24 cellular contexts compared by ENCODE assay signal in the genomic region with DNA sequence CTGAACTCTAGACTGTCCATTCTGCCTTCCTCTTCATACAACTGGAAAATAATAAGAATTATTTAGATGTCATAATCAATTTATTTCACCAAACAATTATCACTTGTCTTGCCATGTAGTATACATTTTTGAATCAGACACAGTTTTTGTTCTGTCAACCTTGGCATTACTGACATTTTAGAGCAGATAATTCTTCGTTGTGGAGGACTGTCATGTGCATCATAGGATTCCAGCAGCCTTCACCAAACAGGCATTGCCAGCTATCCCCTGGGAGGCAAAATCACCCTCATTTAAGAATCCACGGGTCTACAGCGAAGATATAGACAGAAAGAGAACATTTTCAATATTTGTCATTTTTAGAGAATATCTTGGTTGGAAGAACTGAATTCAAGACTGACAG.
"Had no signal": no experiment of that assay in that cellular context is flagged by ENCODE, and none has a peak within 500 bp of the region (broad histone marks: within the 10 kb centered on the region; RNA-seq: fewer than 3 reads in every experiment).

No MANE protein-coding gene starts in this region.

- H3K4me3 ChIP-seq: colonic mucosa, coronary artery, dorsolateral prefrontal cortex, esophagus muscularis mucosa, esophagus squamous epithelium, gastrocnemius medialis, gastroesophageal sphincter, heart left ventricle, heart right ventricle had no signal

- H3K9me3 Mint-ChIP-seq: dendritic cell treated with granulocyte-macrophage colony-stimulating factor and Interleukin-4, amounts not matched to agents 40 ng/mL and 50 ng/mL, for 4 days; effector memory CD8-positive, alpha-beta T cell; endodermal cell had no signal

- H3K27me3 ChIP-seq: colonic mucosa, dorsolateral prefrontal cortex, esophagus muscularis mucosa, esophagus squamous epithelium, foreskin keratinocyte, gastrocnemius medialis, gastroesophageal sphincter, heart left ventricle, heart right ventricle had no signal

- ATAC-seq: gastroesophageal sphincter had no signal

- H3K4me1 ChIP-seq: colonic mucosa, esophagus muscularis mucosa, esophagus squamous epithelium, foreskin keratinocyte, gastroesophageal sphincter had no signal

- H3K27me3 Mint-ChIP-seq: dendritic cell treated with granulocyte-macrophage colony-stimulating factor and Interleukin-4, amounts not matched to agents 40 ng/mL and 50 ng/mL, for 4 days; effector memory CD8-positive, alpha-beta T cell had no signal

- H3K36me3 ChIP-seq: colonic mucosa had no signal

- H3K27ac ChIP-seq: colonic mucosa, coronary artery, epithelial cell of prostate, esophagus muscularis mucosa, esophagus squamous epithelium, foreskin keratinocyte, gastrocnemius medialis, gastroesophageal sphincter, heart left ventricle, heart right ventricle had no signal

- H3K27ac Mint-ChIP-seq: dendritic cell treated with granulocyte-macrophage colony-stimulating factor and Interleukin-4, amounts not matched to agents 40 ng/mL and 50 ng/mL, for 4 days; endodermal cell had no signal

- DNase-seq: colonic mucosa; cortex of kidney; dermis blood vessel endothelial cell; dorsolateral prefrontal cortex; effector CD4-positive, alpha-beta T cell; effector CD8-positive, alpha-beta T cell; effector memory CD4-positive, alpha-beta T cell; effector memory CD8-positive, alpha-beta T cell; endodermal cell; erythroblast; esophagus squamous epithelium; foreskin fibroblast; foreskin keratinocyte; foreskin melanocyte; gastrocnemius medialis; glutamatergic neuron; head of caudate nucleus; heart left ventricle; heart right ventricle had no signal

- H3K9me3 ChIP-seq: colonic mucosa, esophagus muscularis mucosa, esophagus squamous epithelium, gastrocnemius medialis, gastroesophageal sphincter, heart left ventricle, heart right ventricle had no signal

- H3K4me3 Mint-ChIP-seq: dendritic cell treated with granulocyte-macrophage colony-stimulating factor and Interleukin-4, amounts not matched to agents 40 ng/mL and 50 ng/mL, for 4 days; effector memory CD8-positive, alpha-beta T cell; endodermal cell had no signal
